16 cellular contexts compared by ENCODE assay signal in genomic region chr2:88624477-88624876, GRCh38. TPM values are rescaled to one million over a fixed set of nuclear protein-coding genes. Genes with fewer than 3 reads are reported as not detected.
DNase-seq lines count a peak whose midpoint lies in the region; ATAC-seq and TF ChIP-seq lines count a peak whose summit lies in the region.
"Had no signal": no experiment of that assay in that cellular context is flagged by ENCODE, and none has a peak within 500 bp of the region (broad histone marks: within the 10 kb centered on the region; RNA-seq: fewer than 3 reads in every experiment).

No MANE protein-coding gene starts in this region.

- H3K4me2 ChIP-seq in Loucy (ENCODE audit: low read depth, low read length, poor library complexity, severe bottlenecking), result peak overlapping the region; percentile 87

- peaks cover 58% of the 10 kb centered on the region for H4K20me1 ChIP-seq in Loucy (ENCODE audit: insufficient read depth, low read length, poor library complexity, severe bottlenecking)

- ATAC-seq in GM21526 (IDR thresholded peaks at IDR 0.05; ENCODE audit: low FRiP score, unreplicated experiment) (no peak), left lung (no peak)
- ATAC-seq: gastrocnemius medialis had no signal

- H3K36me3 Mint-ChIP-seq in endodermal cell (ENCODE audit: low read depth) (no peaks in the 10 kb centered on the region), type B pancreatic cell (no peaks in the 10 kb centered on the region)
- H3K36me3 Mint-ChIP-seq: naive B cell had no signal

- H3K27ac Mint-ChIP-seq in endodermal cell (no peak overlapping the region), type B pancreatic cell (no peak overlapping the region)
- H3K27ac Mint-ChIP-seq: naive B cell had no signal

- H3K9me3 Mint-ChIP-seq in endodermal cell, result no peaks in the 10 kb centered on the region
- H3K9me3 Mint-ChIP-seq in type B pancreatic cell, result no peaks in the 10 kb centered on the region
- H3K9me3 Mint-ChIP-seq: naive B cell had no signal

- H3K4me3 ChIP-seq in Loucy (ENCODE audit: low read length, poor library complexity, severe bottlenecking) (peak overlapping the region; percentile 88), endodermal cell (ENCODE audit: low read length) (peak overlapping the region; percentile 72), neuron (ENCODE audit: low read length) (peak overlapping the region; percentile 32), left lung (no peak overlapping the region)

- H3K9me3 ChIP-seq in ES-I3 (ENCODE audit: control insufficient read depth, insufficient read depth, low read length), result no peaks in the 10 kb centered on the region
- H3K9me3 ChIP-seq in Loucy (ENCODE audit: insufficient read depth, low read depth, low read length), result no peaks in the 10 kb centered on the region
- no peaks in the 10 kb centered on the region for H3K9me3 ChIP-seq in endodermal cell (ENCODE audit: control insufficient read depth, low read length)
- H3K9me3 ChIP-seq in neuron (ENCODE audit: low read length), result no peaks in the 10 kb centered on the region
- H3K9me3 ChIP-seq in left lung, result no peaks in the 10 kb centered on the region
- H3K9me3 ChIP-seq: gastrocnemius medialis, thoracic aorta had no signal

- no peak for TF ChIP-seq CTCF in Loucy (conservative IDR thresholded peaks at IDR 0.05; ENCODE audit: low read length)
- no peak for TF ChIP-seq CTCF in endodermal cell (conservative IDR thresholded peaks at IDR 0.05)
- no peak for TF ChIP-seq CTCF in left lung (IDR thresholded peaks at IDR 0.05)
- no peak for TF ChIP-seq CTCF in type B pancreatic cell (conservative IDR thresholded peaks at IDR 0.05)

- H3K4me3 Mint-ChIP-seq in endodermal cell (no peak overlapping the region), type B pancreatic cell (no peak overlapping the region)
- H3K4me3 Mint-ChIP-seq: naive B cell had no signal

- H3K27me3 ChIP-seq in Loucy (ENCODE audit: insufficient read depth, low read length, poor library complexity, severe bottlenecking) (no peaks in the 10 kb centered on the region), endodermal cell (ENCODE audit: control insufficient read depth, insufficient read depth, low read length, poor library complexity, severe bottlenecking) (no peaks in the 10 kb centered on the region), neuron (ENCODE audit: insufficient read depth, low read length) (no peaks in the 10 kb centered on the region), left lung (no peaks in the 10 kb centered on the region)
- H3K27me3 ChIP-seq: gastrocnemius medialis had no signal

- no peak overlapping the region for H3K27ac ChIP-seq in endodermal cell (ENCODE audit: low read depth, low read length)
- no peak overlapping the region for H3K27ac ChIP-seq in left lung
- H3K27ac ChIP-seq: gastrocnemius medialis, thoracic aorta had no signal

- H3K27me3 Mint-ChIP-seq in endodermal cell (ENCODE audit: insufficient read depth) (no peaks in the 10 kb centered on the region), type B pancreatic cell (no peaks in the 10 kb centered on the region)
- H3K27me3 Mint-ChIP-seq: naive B cell had no signal

- H2AFZ ChIP-seq in Loucy (ENCODE audit: low read length) (no peak overlapping the region), neuron (ENCODE audit: low read depth, low read length) (no peak overlapping the region)

- peaks cover 79% of the 10 kb centered on the region for H3K79me2 ChIP-seq in Loucy (ENCODE audit: insufficient read depth, low read length)

- H3K9ac ChIP-seq in ES-I3 (ENCODE audit: low read depth, low read length) (peak overlapping the region; percentile 30), Loucy (ENCODE audit: low read depth, low read length, poor library complexity, severe bottlenecking) (peak overlapping the region; percentile 81), endodermal cell (ENCODE audit: extremely low read depth, low read length, poor library complexity, severe bottlenecking) (no peak overlapping the region)

- intact Hi-C loops in left lung (cut with DNase I), result no loop called here

- no peaks in the 10 kb centered on the region for H3K9me2 ChIP-seq in Loucy (replicated peaks; ENCODE audit: low read depth, low read length)

- H3F3A ChIP-seq in Loucy (ENCODE audit: low read depth), result no peaks in the 10 kb centered on the region

- 64 to 76% methylated on average over 4 of the region's 4 CpGs for WGBS in endodermal cell (ENCODE audit: insufficient coverage in 1 of 2, insufficient read length in 1 of 2), 2 experiments

- H3K4me1 ChIP-seq in ES-I3 (ENCODE audit: insufficient read depth, low read length) (peaks cover 21% of the 10 kb centered on the region), Loucy (ENCODE audit: insufficient read depth, low read length, poor library complexity, severe bottlenecking) (peaks cover 69% of the 10 kb centered on the region), endodermal cell (ENCODE audit: control insufficient read depth, insufficient read depth, low read length) (peaks cover 11% of the 10 kb centered on the region), neuron (ENCODE audit: insufficient read depth, low read length) (peaks cover 22% of the 10 kb centered on the region), left lung (peaks cover 7 to 52% of the 10 kb centered on the region in 2 donors)

- H3K4me1 Mint-ChIP-seq in endodermal cell, result peaks cover 23% of the 10 kb centered on the region
- peaks cover 9% of the 10 kb centered on the region for H3K4me1 Mint-ChIP-seq in type B pancreatic cell (ENCODE audit: unreplicated experiment)

- DNase-seq in endodermal cell, result no peak
- no peak for DNase-seq in left lung
- no peak for DNase-seq in type B pancreatic cell (ENCODE audit: extremely low spot score, unreplicated experiment)
- DNase-seq in SW 1271 (lab: John Stamatoyannopoulos, UW), result no peak
- DNase-seq: activated CD4-positive, alpha-beta T cell treated with anti-CD3 and anti-CD28 coated beads for 4 hours; activated CD8-positive, alpha-beta memory T cell treated with anti-CD3 and anti-CD28 coated beads, Interleukin-2, amount 50 U/mL, for 4 hours; activated gamma-delta T cell treated with Interleukin-2 at 50 U/mL for 16 hours; gastrocnemius medialis; naive B cell; NCI-H524 treated with DMSO at 0.1 percent for 48 hours; small intestine had no signal

- H3K36me3 ChIP-seq in ES-I3 (ENCODE audit: insufficient read depth, low read length), result no peaks in the 10 kb centered on the region; the same call in 1 of the 2 replicates
- H3K36me3 ChIP-seq in Loucy (ENCODE audit: insufficient read depth, low read length), result no peaks in the 10 kb centered on the region
- no peaks in the 10 kb centered on the region for H3K36me3 ChIP-seq in endodermal cell (ENCODE audit: control insufficient read depth, insufficient read depth, low read length)
- H3K36me3 ChIP-seq in neuron (ENCODE audit: insufficient read depth, low read length), result no peaks in the 10 kb centered on the region
- H3K36me3 ChIP-seq in left lung, result no peaks in the 10 kb centered on the region
- H3K36me3 ChIP-seq: gastrocnemius medialis, thoracic aorta had no signal

RNA-seq across cellular contexts. Expression of gene EIF2AK3, which starts 2.8 kb away (rescaled TPM):
- total RNA-seq in endodermal cell (10 to 100 TPM; 26.3 to 45.2 TPM), left lung (10 to 100 TPM; 27.1 to 29.0 TPM), type B pancreatic cell (ENCODE audit: low replicate concordance) (22.9 and 31.9 TPM in 2 replicates)
- 17.9 TPM for polyA plus RNA-seq in endodermal cell (2013, experiment 1 of 2)
- 20.4 TPM for polyA plus RNA-seq in endodermal cell (2013, experiment 2 of 2)

Comparison
In these comparisons a context has a peak if more than half of its experiments do, and no peak if none do; other contexts are left out.
1. H3K4me3 ChIP-seq: peak in Loucy (single experiment), endodermal cell (single experiment) and neuron (single experiment); none in left lung (0 of 2).